In the genomic region with DNA sequence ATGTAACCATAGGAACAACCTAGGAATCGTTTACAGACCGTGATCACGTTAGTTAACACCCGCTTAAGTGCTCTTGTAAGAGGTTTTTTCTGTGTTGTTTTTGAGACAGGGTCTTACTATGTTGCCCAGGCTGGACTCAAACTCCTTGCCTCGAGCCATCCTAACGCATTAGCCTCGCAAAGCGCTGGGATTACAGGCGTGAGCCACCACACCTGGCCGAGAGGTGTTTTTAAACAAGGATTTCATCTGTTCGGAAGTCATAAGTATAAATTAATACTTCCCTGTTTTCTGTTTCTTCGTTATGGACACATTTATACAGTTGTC, we compare ENCODE assay signal across 1 cellular context.
A peak's percentile ranks its signal among the peaks of the same experiment; 100 is the strongest.
TF ChIP-seq lines count a peak whose summit lies in the region.

No MANE protein-coding gene starts in this region.

TF ChIP-seq in HepG2, 621 proteins besides CTCF, POLR2A, EP300 and RAD21:
- peak; percentile 1; the same call in 1 of the 2 replicates for TF ChIP-seq ZNF124 (CRISPR knock-in tag; IDR thresholded peaks at IDR 0.05)
- TF ChIP-seq TRIM24 (CRISPR knock-in tag; IDR thresholded peaks at IDR 0.05) = no peak
- TF ChIP-seq ARNTL (CRISPR knock-in tag; IDR thresholded peaks at IDR 0.05) = peak; percentile 24; the same call in 1 of the 2 replicates
- no peak for TF ChIP-seq ZNF468 (CRISPR knock-in tag; IDR thresholded peaks at IDR 0.05)
- TF ChIP-seq, protein P1, sequence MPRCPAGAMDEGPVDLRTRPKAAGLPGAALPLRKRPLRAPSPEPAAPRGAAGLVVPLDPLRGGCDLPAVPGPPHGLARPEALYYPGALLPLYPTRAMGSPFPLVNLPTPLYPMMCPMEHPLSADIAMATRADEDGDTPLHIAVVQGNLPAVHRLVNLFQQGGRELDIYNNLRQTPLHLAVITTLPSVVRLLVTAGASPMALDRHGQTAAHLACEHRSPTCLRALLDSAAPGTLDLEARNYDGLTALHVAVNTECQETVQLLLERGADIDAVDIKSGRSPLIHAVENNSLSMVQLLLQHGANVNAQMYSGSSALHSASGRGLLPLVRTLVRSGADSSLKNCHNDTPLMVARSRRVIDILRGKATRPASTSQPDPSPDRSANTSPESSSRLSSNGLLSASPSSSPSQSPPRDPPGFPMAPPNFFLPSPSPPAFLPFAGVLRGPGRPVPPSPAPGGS (CRISPR knock-in tag; IDR thresholded peaks at IDR 0.05) = no peak
- TF ChIP-seq, protein P2, sequence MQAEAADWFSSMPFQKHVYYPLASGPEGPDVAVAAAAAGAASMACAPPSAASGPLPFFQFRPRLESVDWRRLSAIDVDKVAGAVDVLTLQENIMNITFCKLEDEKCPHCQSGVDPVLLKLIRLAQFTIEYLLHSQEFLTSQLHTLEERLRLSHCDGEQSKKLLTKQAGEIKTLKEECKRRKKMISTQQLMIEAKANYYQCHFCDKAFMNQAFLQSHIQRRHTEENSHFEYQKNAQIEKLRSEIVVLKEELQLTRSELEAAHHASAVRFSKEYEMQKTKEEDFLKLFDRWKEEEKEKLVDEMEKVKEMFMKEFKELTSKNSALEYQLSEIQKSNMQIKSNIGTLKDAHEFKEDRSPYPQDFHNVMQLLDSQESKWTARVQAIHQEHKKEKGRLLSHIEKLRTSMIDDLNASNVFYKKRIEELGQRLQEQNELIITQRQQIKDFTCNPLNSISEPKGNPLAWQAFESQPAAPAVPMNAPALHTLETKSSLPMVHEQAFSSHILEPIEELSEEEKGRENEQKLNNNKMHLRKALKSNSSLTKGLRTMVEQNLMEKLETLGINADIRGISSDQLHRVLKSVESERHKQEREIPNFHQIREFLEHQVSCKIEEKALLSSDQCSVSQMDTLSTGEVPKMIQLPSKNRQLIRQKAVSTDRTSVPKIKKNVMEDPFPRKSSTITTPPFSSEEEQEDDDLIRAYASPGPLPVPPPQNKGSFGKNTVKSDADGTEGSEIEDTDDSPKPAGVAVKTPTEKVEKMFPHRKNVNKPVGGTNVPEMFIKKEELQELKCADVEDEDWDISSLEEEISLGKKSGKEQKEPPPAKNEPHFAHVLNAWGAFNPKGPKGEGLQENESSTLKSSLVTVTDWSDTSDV (CRISPR knock-in tag; IDR thresholded peaks at IDR 0.05) = no peak
- TF ChIP-seq ZNF737 (CRISPR knock-in tag; IDR thresholded peaks at IDR 0.05; ENCODE audit: borderline replicate concordance) = no peak
- peak; percentile 33 for TF ChIP-seq ASH2L (IDR thresholded peaks at IDR 0.05; ENCODE audit: insufficient read length, low read depth, low read length)
- TF ChIP-seq ZNF317 (CRISPR knock-in tag; IDR thresholded peaks at IDR 0.05) = no peak
- TF ChIP-seq CCAR2 (optimal IDR thresholded peaks at IDR 0.05; ENCODE audit: low read depth, low read length) = no peak
- TF ChIP-seq RFX3 (CRISPR knock-in tag; IDR thresholded peaks at IDR 0.05) = no peak; the same call in 1 of the 2 replicates
- TF ChIP-seq ZNF460 (CRISPR knock-in tag; IDR thresholded peaks at IDR 0.05; ENCODE audit: borderline replicate concordance) = peak; percentile 55; the same call in 1 of the 2 replicates
- TF ChIP-seq ZNF33A (CRISPR knock-in tag; IDR thresholded peaks at IDR 0.05; ENCODE audit: borderline replicate concordance) = peak; percentile 84; the same call in 1 of the 2 replicates
- TF ChIP-seq SUZ12 (IDR thresholded peaks at IDR 0.05; ENCODE audit: low read depth, low read length) = no peak
- TF ChIP-seq, protein P3, sequence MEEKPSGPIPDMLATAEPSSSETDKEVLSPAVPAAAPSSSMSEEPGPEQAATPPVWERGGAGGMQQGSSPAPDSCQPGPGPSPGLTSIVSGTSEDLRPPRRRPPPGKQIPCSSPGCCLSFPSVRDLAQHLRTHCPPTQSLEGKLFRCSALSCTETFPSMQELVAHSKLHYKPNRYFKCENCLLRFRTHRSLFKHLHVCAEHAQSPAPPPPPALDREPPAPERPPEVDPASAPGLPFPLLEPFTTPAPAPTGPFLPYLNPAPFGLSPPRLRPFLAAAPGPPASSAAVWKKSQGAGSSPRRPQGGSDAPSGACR (CRISPR knock-in tag; IDR thresholded peaks at IDR 0.05) = peak; percentile 30; the same call in 1 of the 2 replicates
- 0 out of 2 replicates have a peak, but pooled peaks have one; percentile 17 for TF ChIP-seq ZNF598 (CRISPR knock-in tag; IDR thresholded peaks at IDR 0.05; ENCODE audit: borderline replicate concordance)
- no peak for TF ChIP-seq ZNF432 (CRISPR knock-in tag; IDR thresholded peaks at IDR 0.05; ENCODE audit: borderline replicate concordance)
- TF ChIP-seq, protein P4, sequence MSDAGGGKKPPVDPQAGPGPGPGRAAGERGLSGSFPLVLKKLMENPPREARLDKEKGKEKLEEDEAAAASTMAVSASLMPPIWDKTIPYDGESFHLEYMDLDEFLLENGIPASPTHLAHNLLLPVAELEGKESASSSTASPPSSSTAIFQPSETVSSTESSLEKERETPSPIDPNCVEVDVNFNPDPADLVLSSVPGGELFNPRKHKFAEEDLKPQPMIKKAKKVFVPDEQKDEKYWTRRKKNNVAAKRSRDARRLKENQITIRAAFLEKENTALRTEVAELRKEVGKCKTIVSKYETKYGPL (CRISPR knock-in tag; IDR thresholded peaks at IDR 0.05) = 0 out of 2 replicates have a peak, but pooled peaks have one; percentile 13
- 0 out of 2 replicates have a peak, but pooled peaks have one; percentile 7 for TF ChIP-seq SMAD9 (CRISPR knock-in tag; IDR thresholded peaks at IDR 0.05)
- no peak for TF ChIP-seq ZNF207 (IDR thresholded peaks at IDR 0.05; ENCODE audit: borderline replicate concordance)
- TF ChIP-seq ZBTB42 (CRISPR knock-in tag; IDR thresholded peaks at IDR 0.05) = 0 out of 2 replicates have a peak, but pooled peaks have one; percentile 9
- TF ChIP-seq ZNF232 (CRISPR knock-in tag; IDR thresholded peaks at IDR 0.05; ENCODE audit: borderline replicate concordance) = no peak
- TF ChIP-seq ZNF121 (CRISPR knock-in tag; IDR thresholded peaks at IDR 0.05) = peak; percentile 98
- TF ChIP-seq ZNF205 (CRISPR knock-in tag; IDR thresholded peaks at IDR 0.05) = no peak
- TF ChIP-seq ZNF607 (CRISPR knock-in tag; IDR thresholded peaks at IDR 0.05; ENCODE audit: borderline replicate concordance) = no peak; the same call in 1 of the 2 replicates
- TF ChIP-seq ZNF558 (CRISPR knock-in tag; IDR thresholded peaks at IDR 0.05; ENCODE audit: borderline replicate concordance) = 0 out of 2 replicates have a peak, but pooled peaks have one; percentile 4
- no peak for TF ChIP-seq REXO4 (CRISPR knock-in tag; IDR thresholded peaks at IDR 0.05; ENCODE audit: borderline replicate concordance)
- TF ChIP-seq ZNF570 (CRISPR knock-in tag; IDR thresholded peaks at IDR 0.05; ENCODE audit: borderline replicate concordance) = 0 out of 2 replicates have a peak, but pooled peaks have one; percentile 1
- no peak for TF ChIP-seq EHMT2 (IDR thresholded peaks at IDR 0.05; ENCODE audit: borderline replicate concordance, low read depth, low read length)
- TF ChIP-seq BCL6 (CRISPR knock-in tag; IDR thresholded peaks at IDR 0.05) = no peak
- TF ChIP-seq TBL1XR1 (IDR thresholded peaks at IDR 0.05; ENCODE audit: borderline replicate concordance, low read length, partially characterized antibody) = no peak
- 0 out of 2 replicates have a peak, but pooled peaks have one; percentile 5 for TF ChIP-seq ZBTB3 (CRISPR knock-in tag; IDR thresholded peaks at IDR 0.05; ENCODE audit: borderline replicate concordance, low read depth)
- TF ChIP-seq KDM4B (CRISPR knock-in tag; IDR thresholded peaks at IDR 0.05) = 0 out of 2 replicates have a peak, but pooled peaks have one; percentile 4
- TF ChIP-seq, protein P5, sequence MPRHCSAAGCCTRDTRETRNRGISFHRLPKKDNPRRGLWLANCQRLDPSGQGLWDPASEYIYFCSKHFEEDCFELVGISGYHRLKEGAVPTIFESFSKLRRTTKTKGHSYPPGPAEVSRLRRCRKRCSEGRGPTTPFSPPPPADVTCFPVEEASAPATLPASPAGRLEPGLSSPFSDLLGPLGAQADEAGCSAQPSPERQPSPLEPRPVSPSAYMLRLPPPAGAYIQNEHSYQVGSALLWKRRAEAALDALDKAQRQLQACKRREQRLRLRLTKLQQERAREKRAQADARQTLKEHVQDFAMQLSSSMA (CRISPR knock-in tag; IDR thresholded peaks at IDR 0.05) = no peak
- TF ChIP-seq, protein P6, sequence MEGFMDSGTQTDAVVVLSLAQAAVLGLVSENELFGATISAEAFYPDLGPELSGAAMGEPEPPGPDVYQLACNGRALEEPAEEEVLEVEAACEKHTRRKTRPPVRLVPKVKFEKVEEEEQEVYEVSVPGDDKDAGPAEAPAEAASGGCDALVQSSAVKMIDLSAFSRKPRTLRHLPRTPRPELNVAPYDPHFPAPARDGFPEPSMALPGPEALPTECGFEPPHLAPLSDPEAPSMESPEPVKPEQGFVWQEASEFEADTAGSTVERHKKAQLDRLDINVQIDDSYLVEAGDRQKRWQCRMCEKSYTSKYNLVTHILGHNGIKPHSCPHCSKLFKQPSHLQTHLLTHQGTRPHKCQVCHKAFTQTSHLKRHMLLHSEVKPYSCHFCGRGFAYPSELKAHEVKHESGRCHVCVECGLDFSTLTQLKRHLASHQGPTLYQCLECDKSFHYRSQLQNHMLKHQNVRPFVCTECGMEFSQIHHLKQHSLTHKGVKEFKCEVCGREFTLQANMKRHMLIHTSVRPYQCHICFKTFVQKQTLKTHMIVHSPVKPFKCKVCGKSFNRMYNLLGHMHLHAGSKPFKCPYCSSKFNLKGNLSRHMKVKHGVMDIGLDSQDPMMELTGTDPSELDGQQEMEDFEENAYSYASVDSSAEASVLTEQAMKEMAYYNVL (CRISPR knock-in tag; IDR thresholded peaks at IDR 0.05; ENCODE audit: borderline replicate concordance) = no peak
- TF ChIP-seq, protein P7, sequence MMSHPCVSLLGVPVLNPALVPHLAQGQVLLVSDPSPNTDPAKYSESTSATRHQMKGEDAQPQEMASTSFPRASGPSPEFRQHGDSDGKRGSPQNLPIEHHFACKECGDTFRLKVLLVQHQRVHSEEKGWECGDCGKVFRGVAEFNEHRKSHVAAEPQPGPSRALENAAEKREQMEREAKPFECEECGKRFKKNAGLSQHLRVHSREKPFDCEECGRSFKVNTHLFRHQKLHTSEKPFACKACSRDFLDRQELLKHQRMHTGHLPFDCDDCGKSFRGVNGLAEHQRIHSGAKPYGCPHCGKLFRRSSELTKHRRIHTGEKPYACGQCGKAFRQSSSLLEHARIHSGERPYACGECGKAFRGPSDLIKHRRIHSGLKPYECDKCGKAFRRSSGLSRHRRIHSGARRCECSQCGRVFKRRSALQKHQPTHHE (CRISPR knock-in tag; IDR thresholded peaks at IDR 0.05; ENCODE audit: borderline replicate concordance) = no peak
- TF ChIP-seq ZNF383 (CRISPR knock-in tag; IDR thresholded peaks at IDR 0.05; ENCODE audit: borderline replicate concordance) = 0 out of 2 replicates have a peak, but pooled peaks have one; percentile 1
- TF ChIP-seq, protein P8, sequence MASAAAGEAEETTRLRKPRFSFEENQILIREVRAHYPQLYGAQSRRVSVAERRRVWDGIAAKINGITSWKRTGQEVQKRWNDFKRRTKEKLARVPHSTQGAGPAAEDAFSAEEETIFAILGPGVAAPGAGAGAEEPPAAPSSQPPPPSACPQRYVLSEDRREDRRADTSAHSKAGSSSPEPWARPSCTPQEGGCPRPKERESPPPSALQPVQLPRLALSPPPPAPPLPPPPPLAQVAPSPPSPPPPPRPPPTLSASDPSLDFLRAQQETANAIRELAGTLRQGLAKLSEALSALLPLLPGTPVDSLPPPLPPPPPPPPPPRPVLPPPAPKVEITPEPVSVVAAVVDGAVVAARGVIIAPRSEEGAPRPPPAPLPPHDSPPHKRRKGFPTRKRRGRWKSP (CRISPR knock-in tag; IDR thresholded peaks at IDR 0.05) = peak; percentile 43; the same call in 1 of the 2 replicates
- TF ChIP-seq PCBP1 (IDR thresholded peaks at IDR 0.05; ENCODE audit: borderline replicate concordance, low read depth, low read length) = no peak
- TF ChIP-seq, protein P9, sequence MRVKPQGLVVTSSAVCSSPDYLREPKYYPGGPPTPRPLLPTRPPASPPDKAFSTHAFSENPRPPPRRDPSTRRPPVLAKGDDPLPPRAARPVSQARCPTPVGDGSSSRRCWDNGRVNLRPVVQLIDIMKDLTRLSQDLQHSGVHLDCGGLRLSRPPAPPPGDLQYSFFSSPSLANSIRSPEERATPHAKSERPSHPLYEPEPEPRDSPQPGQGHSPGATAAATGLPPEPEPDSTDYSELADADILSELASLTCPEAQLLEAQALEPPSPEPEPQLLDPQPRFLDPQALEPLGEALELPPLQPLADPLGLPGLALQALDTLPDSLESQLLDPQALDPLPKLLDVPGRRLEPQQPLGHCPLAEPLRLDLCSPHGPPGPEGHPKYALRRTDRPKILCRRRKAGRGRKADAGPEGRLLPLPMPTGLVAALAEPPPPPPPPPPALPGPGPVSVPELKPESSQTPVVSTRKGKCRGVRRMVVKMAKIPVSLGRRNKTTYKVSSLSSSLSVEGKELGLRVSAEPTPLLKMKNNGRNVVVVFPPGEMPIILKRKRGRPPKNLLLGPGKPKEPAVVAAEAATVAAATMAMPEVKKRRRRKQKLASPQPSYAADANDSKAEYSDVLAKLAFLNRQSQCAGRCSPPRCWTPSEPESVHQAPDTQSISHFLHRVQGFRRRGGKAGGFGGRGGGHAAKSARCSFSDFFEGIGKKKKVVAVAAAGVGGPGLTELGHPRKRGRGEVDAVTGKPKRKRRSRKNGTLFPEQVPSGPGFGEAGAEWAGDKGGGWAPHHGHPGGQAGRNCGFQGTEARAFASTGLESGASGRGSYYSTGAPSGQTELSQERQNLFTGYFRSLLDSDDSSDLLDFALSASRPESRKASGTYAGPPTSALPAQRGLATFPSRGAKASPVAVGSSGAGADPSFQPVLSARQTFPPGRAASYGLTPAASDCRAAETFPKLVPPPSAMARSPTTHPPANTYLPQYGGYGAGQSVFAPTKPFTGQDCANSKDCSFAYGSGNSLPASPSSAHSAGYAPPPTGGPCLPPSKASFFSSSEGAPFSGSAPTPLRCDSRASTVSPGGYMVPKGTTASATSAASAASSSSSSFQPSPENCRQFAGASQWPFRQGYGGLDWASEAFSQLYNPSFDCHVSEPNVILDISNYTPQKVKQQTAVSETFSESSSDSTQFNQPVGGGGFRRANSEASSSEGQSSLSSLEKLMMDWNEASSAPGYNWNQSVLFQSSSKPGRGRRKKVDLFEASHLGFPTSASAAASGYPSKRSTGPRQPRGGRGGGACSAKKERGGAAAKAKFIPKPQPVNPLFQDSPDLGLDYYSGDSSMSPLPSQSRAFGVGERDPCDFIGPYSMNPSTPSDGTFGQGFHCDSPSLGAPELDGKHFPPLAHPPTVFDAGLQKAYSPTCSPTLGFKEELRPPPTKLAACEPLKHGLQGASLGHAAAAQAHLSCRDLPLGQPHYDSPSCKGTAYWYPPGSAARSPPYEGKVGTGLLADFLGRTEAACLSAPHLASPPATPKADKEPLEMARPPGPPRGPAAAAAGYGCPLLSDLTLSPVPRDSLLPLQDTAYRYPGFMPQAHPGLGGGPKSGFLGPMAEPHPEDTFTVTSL (CRISPR knock-in tag; IDR thresholded peaks at IDR 0.05; ENCODE audit: borderline replicate concordance) = 0 out of 2 replicates have a peak, but pooled peaks have one; percentile 24
- no peak for TF ChIP-seq PAX8 (CRISPR knock-in tag; IDR thresholded peaks at IDR 0.05; ENCODE audit: borderline replicate concordance)
- peak; percentile 78; the same call in 1 of the 2 replicates for TF ChIP-seq RARG (CRISPR knock-in tag; IDR thresholded peaks at IDR 0.05; ENCODE audit: low read depth)
- TF ChIP-seq, protein P10, sequence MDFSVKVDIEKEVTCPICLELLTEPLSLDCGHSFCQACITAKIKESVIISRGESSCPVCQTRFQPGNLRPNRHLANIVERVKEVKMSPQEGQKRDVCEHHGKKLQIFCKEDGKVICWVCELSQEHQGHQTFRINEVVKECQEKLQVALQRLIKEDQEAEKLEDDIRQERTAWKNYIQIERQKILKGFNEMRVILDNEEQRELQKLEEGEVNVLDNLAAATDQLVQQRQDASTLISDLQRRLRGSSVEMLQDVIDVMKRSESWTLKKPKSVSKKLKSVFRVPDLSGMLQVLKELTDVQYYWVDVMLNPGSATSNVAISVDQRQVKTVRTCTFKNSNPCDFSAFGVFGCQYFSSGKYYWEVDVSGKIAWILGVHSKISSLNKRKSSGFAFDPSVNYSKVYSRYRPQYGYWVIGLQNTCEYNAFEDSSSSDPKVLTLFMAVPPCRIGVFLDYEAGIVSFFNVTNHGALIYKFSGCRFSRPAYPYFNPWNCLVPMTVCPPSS (IDR thresholded peaks at IDR 0.05) = no peak
- TF ChIP-seq ZSCAN31 (CRISPR knock-in tag; IDR thresholded peaks at IDR 0.05; ENCODE audit: low read depth) = no peak
